7 cellular contexts compared by ENCODE assay signal in the genomic region with DNA sequence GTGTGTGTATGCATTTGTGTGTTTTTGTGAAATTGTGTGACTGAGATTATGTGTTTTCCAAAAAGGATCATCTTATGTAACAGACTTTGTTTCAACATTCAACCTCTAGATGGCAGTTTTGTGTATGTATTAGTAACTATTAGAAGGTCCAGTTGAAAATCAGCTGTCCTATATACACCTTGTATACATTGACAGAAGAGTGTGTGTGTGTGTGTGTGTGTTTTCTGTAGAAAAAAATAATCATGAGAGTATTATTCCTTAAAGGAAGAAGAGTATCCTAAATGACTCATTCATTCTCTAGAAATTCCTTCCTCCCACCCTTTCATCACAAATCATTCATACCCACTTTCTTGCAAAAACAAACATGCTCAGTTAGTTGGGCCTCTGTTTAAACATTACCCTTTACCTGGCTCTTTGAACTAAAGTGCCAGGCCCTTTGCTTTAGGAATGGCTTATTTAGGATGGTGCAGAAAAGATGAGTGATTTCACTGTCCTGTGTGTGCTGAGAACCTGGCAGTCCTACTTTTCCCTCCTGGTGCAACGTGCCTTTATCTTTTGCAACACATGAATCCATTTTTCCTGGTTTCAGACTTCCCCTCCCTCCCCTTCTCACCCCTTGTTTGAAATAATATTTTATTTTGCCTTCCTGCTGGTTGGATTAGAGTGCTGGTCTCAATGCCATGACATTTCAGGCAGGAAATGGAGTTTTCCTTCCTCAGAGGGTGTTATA.
DNase-seq lines count a peak whose midpoint lies in the region; TF ChIP-seq lines count a peak whose summit lies in the region.

No MANE protein-coding gene starts in this region.

- 100% methylated on average over 1 of the region's 1 CpG for WGBS in GM23248 (ENCODE audit: low coverage in 1 of 2, low lambda C conversion rate in 2 of 2, missing lambda C conversion rate in 2 of 2), 2 experiments
- 52 to 81% (median 65%) methylated on average over 1 of the region's 1 CpG for WGBS in adrenal gland, 4 donors
- WGBS in tibial nerve, 2 donors = 62 to 84% methylated on average over 1 of the region's 1 CpG

- H3K4me1 ChIP-seq in GM23248 (ENCODE audit: insufficient read depth) = peaks cover 20% of the 10 kb centered on the region
- H3K4me1 ChIP-seq in adrenal gland (replicated peaks in 1 of 2) = peaks cover 0 to 21% of the 10 kb centered on the region in 2 donors
- peaks cover 0 to 34% (median 7%) of the 10 kb centered on the region in 4 donors for H3K4me1 ChIP-seq in tibial nerve

- no peak for TF ChIP-seq EP300 in tibial nerve (IDR thresholded peaks at IDR 0.05)

- no peaks in the 10 kb centered on the region for H3K9me2 ChIP-seq in GM23248 (ENCODE audit: insufficient read depth)

- H3K36me3 ChIP-seq in GM23248 (ENCODE audit: low read depth) (no peaks in the 10 kb centered on the region), adrenal gland (replicated peaks in 1 of 2) (no peaks in the 10 kb centered on the region), tibial nerve (peaks cover 0 to 4% (median 0%) of the 10 kb centered on the region in 3 donors)

- in situ Hi-C loops in G401 (cut with HindIII; ENCODE audit: low sequenced_read_pairs) (no loop called here), GM23248 (cut with MboI) (loop anchor here (10.0 kb wide), 1 partner anchor 472 kb away; no protein-coding TSS in a partner anchor)

- no peaks in the 10 kb centered on the region for H3K27me3 ChIP-seq in GM23248 (replicated peaks; ENCODE audit: insufficient read depth)
- no peaks in the 10 kb centered on the region for H3K27me3 ChIP-seq in adrenal gland
- H3K27me3 ChIP-seq in tibial nerve = no peaks in the 10 kb centered on the region

- H2AFZ ChIP-seq in GM23248 = no peak overlapping the region

- TF ChIP-seq POLR2A in adrenal gland (IDR thresholded peaks at IDR 0.05) = no peak
- no peak for TF ChIP-seq POLR2A in tibial nerve (IDR thresholded peaks at IDR 0.05)

- H3K9ac ChIP-seq in GM23248 = no peak overlapping the region

- no peaks in the 10 kb centered on the region for H3K9me3 ChIP-seq in GM23248 (ENCODE audit: low read depth)
- H3K9me3 ChIP-seq in adrenal gland (replicated peaks in 1 of 3) = no peaks in the 10 kb centered on the region
- no peaks in the 10 kb centered on the region for H3K9me3 ChIP-seq in tibial nerve

- TF ChIP-seq CTCF in adrenal gland (IDR thresholded peaks at IDR 0.05) = peak; percentile 22 to 70 (median 54)
- peak; percentile 32 to 69 (median 48) for TF ChIP-seq CTCF in tibial nerve (IDR thresholded peaks at IDR 0.05)

- H3K79me2 ChIP-seq in GM23248 (ENCODE audit: insufficient read depth) = no peaks in the 10 kb centered on the region

- H3K4me3 ChIP-seq in GM23248 = no peak overlapping the region
- no peak overlapping the region for H3K4me3 ChIP-seq in adrenal gland
- H3K4me3 ChIP-seq in tibial nerve = no peak overlapping the region

- H3K4me2 ChIP-seq in GM23248 (ENCODE audit: unreplicated experiment) = no peak overlapping the region

- H3K27ac ChIP-seq in GM23248 (no peak overlapping the region), adrenal gland (no peak overlapping the region), tibial nerve (peak overlapping the region in 1 of 4 donors; percentile 6)

- DNase-seq in G401 (ENCODE audit: low spot score) = peak; percentile 88
- DNase-seq in GM23248 = peak; percentile 70
- peak; percentile 23 for DNase-seq in NCI-H1417 treated with DMSO at 0.1 percent for 48 hours (lab: John Stamatoyannopoulos, UW)
- DNase-seq in adrenal gland = no peak
- DNase-seq in iPS-NIHi11 (ENCODE audit: low spot score) = peak; percentile 33
- no peak for DNase-seq in tibial nerve (ENCODE audit: low spot score in 2 of 2)
- no peak for DNase-seq in activated CD8-positive, alpha-beta memory T cell treated with anti-CD3 and anti-CD28 coated beads, Interleukin-2, amount 50 U/mL, for 48 hours

- H3F3A ChIP-seq in GM23248 (ENCODE audit: insufficient read depth) = peaks cover 14% of the 10 kb centered on the region

- intact Hi-C loops in adrenal gland (cut with DNase I) = loop anchor here in 1 of 2 donors (10.0 kb wide), 1 partner anchor 902 kb away; no protein-coding TSS in a partner anchor

- H4K20me1 ChIP-seq in GM23248 (ENCODE audit: insufficient read depth) = no peaks in the 10 kb centered on the region

Comparison
In these comparisons a context has a peak if more than half of its experiments do, and no peak if none do; other contexts are left out.
1. DNase-seq: peak in G401 (single experiment), GM23248 (single experiment), NCI-H1417 treated with DMSO at 0.1 percent for 48 hours (single experiment) and iPS-NIHi11 (single experiment); none in adrenal gland (0 of 7), tibial nerve (0 of 2) and activated CD8-positive, alpha-beta memory T cell treated with anti-CD3 and anti-CD28 coated beads, Interleukin-2, amount 50 U/mL, for 48 hours (single experiment).